ENCODE assay signal across 15 cellular contexts in genomic region chr1:58318157-58318665, GRCh38.
DNase-seq lines count a peak whose midpoint lies in the region; ATAC-seq and TF ChIP-seq lines count a peak whose summit lies in the region.
"Had no signal": no experiment of that assay in that cellular context is flagged by ENCODE, and none has a peak within 500 bp of the region (broad histone marks: within the 10 kb centered on the region; RNA-seq: fewer than 3 reads in every experiment).

No MANE protein-coding gene starts in this region.

- POLR2A ChIA-PET in MCF 10A (lab: Yijun Ruan, JAX), result no interaction called here
- POLR2A ChIA-PET in CD8-positive, alpha-beta T cell (lab: Charles Lee), result no interaction called here

- dilution Hi-C loops in mammary epithelial cell (cut with HindIII; ENCODE audit: low sequenced_read_pairs), result no loop called here

- CTCF ChIA-PET in MCF 10A (lab: Yijun Ruan, JAX), result no interaction called here
- CTCF ChIA-PET in mammary epithelial cell (lab: Charles Lee; ENCODE audit: low non-redundant PET), result no interaction called here
- CTCF ChIA-PET in CD8-positive, alpha-beta T cell (lab: Charles Lee), result interaction anchor here (1.4 kb wide), 1 partner anchor 10 kb away, joined by 4 read pairs; no protein-coding TSS in a partner anchor

- no peaks in the 10 kb centered on the region for H3K36me3 Mint-ChIP-seq in MCF 10A (ENCODE audit: insufficient read depth, unreplicated experiment)
- no peaks in the 10 kb centered on the region for H3K36me3 Mint-ChIP-seq in CD8-positive, alpha-beta T cell
- H3K36me3 Mint-ChIP-seq: CD14-positive monocyte had no signal

- peak; percentile 34 for DNase-seq in MCF 10A (ENCODE audit: unreplicated experiment)
- DNase-seq in mammary epithelial cell, result no peak
- DNase-seq in M059J (ENCODE audit: low read depth), result peak; percentile 65
- DNase-seq in fibroblast of mammary gland (ENCODE audit: low read depth), result peak; percentile 30
- DNase-seq in NCI-H526 treated with DMSO at 0.1 percent for 48 hours (lab: John Stamatoyannopoulos, UW), result no peak
- DNase-seq in CD8-positive, alpha-beta T cell, result no peak
- no peak for DNase-seq in COLO829 (ENCODE audit: low spot score)
- DNase-seq: CD8-positive, alpha-beta memory T cell; DMS53; GDM1 had no signal

- no peaks in the 10 kb centered on the region for H3K79me2 ChIP-seq in mammary epithelial cell (ENCODE audit: insufficient read depth, low read length)

- 76% methylated on average over 3 of the region's 3 CpGs for WGBS in mammary epithelial cell (ENCODE audit: low coverage, missing lambda C conversion rate)

- H3K9me3 Mint-ChIP-seq in MCF 10A (ENCODE audit: unreplicated experiment), result no peaks in the 10 kb centered on the region
- H3K9me3 Mint-ChIP-seq in CD8-positive, alpha-beta T cell, result peaks cover 1% of the 10 kb centered on the region

- no peak overlapping the region for H3K4me2 ChIP-seq in mammary epithelial cell (ENCODE audit: insufficient read depth, low read depth, low read length)

- H3K4me3 ChIP-seq in mammary epithelial cell (replicated peaks in 1 of 3; ENCODE audit: insufficient read depth in 1 of 3, low read depth in 2 of 3, low read length in 3 of 3) (no peak overlapping the region), fibroblast of mammary gland (ENCODE audit: control insufficient read depth, low read depth, low read length) (no peak overlapping the region)
- no peak overlapping the region for H3K4me3 ChIP-seq in CD8-positive, alpha-beta T cell (ENCODE audit: low read depth, low read length)

- no peaks in the 10 kb centered on the region for H3K4me1 ChIP-seq in mammary epithelial cell (ENCODE audit: insufficient read depth, low read length)
- H3K4me1 ChIP-seq in CD8-positive, alpha-beta T cell (ENCODE audit: insufficient read depth, low read length), result no peaks in the 10 kb centered on the region

- in situ Hi-C loops in mammary epithelial cell (cut with MboI; ENCODE audit: low sequenced_read_pairs in 2 of 2), result no loop called here

- no TSS peak for BruUV-seq in MCF 10A (replicated peaks; lab: Mats Ljungman, UMichigan)
- no TSS peak for BruUV-seq in mammary epithelial cell (replicated peaks; lab: Mats Ljungman, UMichigan)

- no peak overlapping the region for H2AFZ ChIP-seq in mammary epithelial cell (ENCODE audit: low read depth, low read length)

- no peak overlapping the region for H3K27ac Mint-ChIP-seq in MCF 10A (ENCODE audit: low read depth, unreplicated experiment)
- no peak overlapping the region for H3K27ac Mint-ChIP-seq in CD8-positive, alpha-beta T cell
- H3K27ac Mint-ChIP-seq: CD14-positive monocyte had no signal

- no peak overlapping the region for H3K9ac ChIP-seq in mammary epithelial cell (ENCODE audit: insufficient read depth, low read length)

- H4K20me1 ChIP-seq in mammary epithelial cell (ENCODE audit: insufficient read depth, low read length), result no peaks in the 10 kb centered on the region

- H3K4me1 Mint-ChIP-seq in MCF 10A (ENCODE audit: insufficient read depth, unreplicated experiment), result no peaks in the 10 kb centered on the region
- no peaks in the 10 kb centered on the region for H3K4me1 Mint-ChIP-seq in CD8-positive, alpha-beta T cell (ENCODE audit: low read depth)
- H3K4me1 Mint-ChIP-seq: CD14-positive monocyte; CD8-positive, alpha-beta memory T cell had no signal

- H3K4me3 Mint-ChIP-seq in MCF 10A (ENCODE audit: unreplicated experiment), result no peak overlapping the region
- H3K4me3 Mint-ChIP-seq in CD8-positive, alpha-beta T cell, result no peak overlapping the region
- H3K4me3 Mint-ChIP-seq: CD14-positive monocyte; CD8-positive, alpha-beta memory T cell had no signal

- intact Hi-C loops in MCF 10A (cut with micrococcal nuclease), result no loop called here
- intact Hi-C loops in mammary epithelial cell (cut with micrococcal nuclease), result no loop called here
- intact Hi-C loops in CD8-positive, alpha-beta T cell (cut with DNase I, micrococcal nuclease), result no loop called here

- no peak for TF ChIP-seq CTCF in MCF 10A (IDR thresholded peaks at IDR 0.05; ENCODE audit: unreplicated experiment)
- TF ChIP-seq CTCF in mammary epithelial cell (conservative IDR thresholded peaks at IDR 0.05 in 1 of 2, IDR thresholded peaks at IDR 0.05 in 1 of 2; ENCODE audit: extremely low read depth in 1 of 2, insufficient read depth in 1 of 2, low read depth in 1 of 2, low read length in 2 of 2), result no peak
- TF ChIP-seq CTCF in fibroblast of mammary gland (conservative IDR thresholded peaks at IDR 0.05; ENCODE audit: control insufficient read depth, insufficient read depth, low read depth, low read length), result no peak
- TF ChIP-seq CTCF in CD8-positive, alpha-beta T cell (IDR thresholded peaks at IDR 0.05), result no peak

- H3K36me3 ChIP-seq in mammary epithelial cell (ENCODE audit: insufficient read depth, low read length), result no peaks in the 10 kb centered on the region
- no peaks in the 10 kb centered on the region for H3K36me3 ChIP-seq in CD8-positive, alpha-beta T cell (ENCODE audit: insufficient read depth, low read length)

- H3K27me3 ChIP-seq in mammary epithelial cell (ENCODE audit: insufficient read depth, low read length), result no peaks in the 10 kb centered on the region
- H3K27me3 ChIP-seq in CD8-positive, alpha-beta T cell (ENCODE audit: insufficient read depth, low read length), result no peaks in the 10 kb centered on the region

- ATAC-seq in CD8-positive, alpha-beta T cell, result no peak
- no peak for ATAC-seq in GM18867 (IDR thresholded peaks at IDR 0.05; ENCODE audit: unreplicated experiment)
- ATAC-seq: HCT116, HepG2 had no signal

- H3K27me3 Mint-ChIP-seq in MCF 10A (ENCODE audit: insufficient read depth, unreplicated experiment), result no peaks in the 10 kb centered on the region
- H3K27me3 Mint-ChIP-seq in CD8-positive, alpha-beta T cell (ENCODE audit: low read depth), result no peaks in the 10 kb centered on the region

- H3K27ac ChIP-seq in mammary epithelial cell (ENCODE audit: insufficient read depth, low read depth, low read length), result no peak overlapping the region
- H3K27ac ChIP-seq in CD8-positive, alpha-beta T cell (ENCODE audit: low read depth, low read length), result no peak overlapping the region
- H3K27ac ChIP-seq: 22Rv1 had no signal

- no peaks in the 10 kb centered on the region for H3K9me3 ChIP-seq in mammary epithelial cell (replicated peaks; ENCODE audit: insufficient read depth, low read length)
- no peaks in the 10 kb centered on the region for H3K9me3 ChIP-seq in CD8-positive, alpha-beta T cell (ENCODE audit: low read length)

Comparison
In these comparisons a context has a peak if more than half of its experiments do, and no peak if none do; other contexts are left out.
1. DNase-seq: peak in MCF 10A (single experiment), M059J (single experiment) and fibroblast of mammary gland (single experiment); none in mammary epithelial cell (single experiment), NCI-H526 treated with DMSO at 0.1 percent for 48 hours (single experiment), CD8-positive, alpha-beta T cell (0 of 7) and COLO829 (single experiment).